Comparison of ENCODE assay signal across 28 cellular contexts in the genomic region with DNA sequence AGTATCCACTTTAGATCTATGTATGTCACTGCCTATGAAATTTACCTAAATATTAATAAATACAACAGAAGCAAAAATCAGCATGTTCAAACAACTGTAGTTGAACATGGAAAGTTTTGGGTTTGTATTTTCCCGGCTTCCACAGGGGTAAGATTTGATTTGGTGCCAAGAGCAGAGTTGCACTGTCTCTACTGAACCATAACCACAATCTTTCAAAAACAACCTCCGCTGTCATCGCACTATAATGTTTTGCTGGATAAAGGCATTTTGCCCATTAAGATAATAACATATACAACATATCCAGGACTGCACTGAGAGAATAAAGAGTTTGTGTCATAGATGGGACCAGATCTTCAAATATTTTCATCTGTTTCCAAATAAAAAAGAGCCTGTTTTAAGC.
DNase-seq lines count a peak whose midpoint lies in the region; TF ChIP-seq lines count a peak whose summit lies in the region.
"Had no signal": no experiment of that assay in that cellular context is flagged by ENCODE, and none has a peak within 500 bp of the region (broad histone marks: within the 10 kb centered on the region; RNA-seq: fewer than 3 reads in every experiment).

No MANE protein-coding gene starts in this region.

- H3K27me3 Mint-ChIP-seq in CD8-positive, alpha-beta memory T cell: no peaks in the 10 kb centered on the region
- H3K27me3 Mint-ChIP-seq: activated CD4-positive, alpha-beta memory T cell treated with anti-CD3 and anti-CD28 coated beads for 36 hours had no signal

- no peaks in the 10 kb centered on the region for H3K27me3 ChIP-seq in CD8-positive, alpha-beta memory T cell (ENCODE audit: insufficient read depth, low read length, poor library complexity, severe bottlenecking)
- H3K27me3 ChIP-seq: left lung, neural progenitor cell, pancreas, suprapubic skin, upper lobe of left lung had no signal

- no peak for TF ChIP-seq EP300 in Ishikawa (IDR thresholded peaks at IDR 0.05; ENCODE audit: borderline replicate concordance)

- no peaks in the 10 kb centered on the region for H3K36me3 Mint-ChIP-seq in CD8-positive, alpha-beta memory T cell
- H3K36me3 Mint-ChIP-seq: activated CD4-positive, alpha-beta memory T cell treated with anti-CD3 and anti-CD28 coated beads for 36 hours; CD4-positive, alpha-beta memory T cell had no signal

- H3K4me3 ChIP-seq in CD8-positive, alpha-beta memory T cell (ENCODE audit: low read length): no peak overlapping the region
- H3K4me3 ChIP-seq: GM12878, left lung, neural progenitor cell, pancreas, suprapubic skin, upper lobe of left lung had no signal

- no peak overlapping the region for H3K27ac Mint-ChIP-seq in CD8-positive, alpha-beta memory T cell
- H3K27ac Mint-ChIP-seq: activated CD4-positive, alpha-beta memory T cell treated with anti-CD3 and anti-CD28 coated beads for 36 hours; activated naive CD8-positive, alpha-beta T cell treated with anti-CD3 and anti-CD28 coated beads, Interleukin-2, amount 50 U/mL, for 24 hours; activated T-cell treated with anti-CD3 and anti-CD28 coated beads, Interleukin-2, amount 50 U/mL, for 72 hours; CD4-positive, alpha-beta memory T cell; neural progenitor cell had no signal

- no peak overlapping the region for H3K4me3 Mint-ChIP-seq in CD8-positive, alpha-beta memory T cell
- H3K4me3 Mint-ChIP-seq: activated CD4-positive, alpha-beta memory T cell treated with anti-CD3 and anti-CD28 coated beads for 36 hours; activated naive CD8-positive, alpha-beta T cell treated with anti-CD3 and anti-CD28 coated beads, Interleukin-2, amount 50 U/mL, for 24 hours; activated T-cell treated with anti-CD3 and anti-CD28 coated beads, Interleukin-2, amount 50 U/mL, for 72 hours; CD4-positive, alpha-beta memory T cell; neural progenitor cell had no signal

- TF ChIP-seq CTCF in GM13976 (IDR thresholded peaks at IDR 0.05; ENCODE audit: borderline replicate concordance, control extremely low read depth, extremely low read depth, insufficient read depth, missing control alignments): no peak

- peaks cover 0 to 14% (median 0%) of the 10 kb centered on the region in 5 donors for H3K9me3 Mint-ChIP-seq in CD8-positive, alpha-beta memory T cell
- H3K9me3 Mint-ChIP-seq: activated CD4-positive, alpha-beta memory T cell treated with anti-CD3 and anti-CD28 coated beads for 36 hours had no signal

- no peaks in the 10 kb centered on the region for H3K9me3 ChIP-seq in CD8-positive, alpha-beta memory T cell (ENCODE audit: low read length)
- H3K9me3 ChIP-seq: left lung, pancreas, suprapubic skin, upper lobe of left lung had no signal

- DNase-seq in ACHN (peak; percentile 58), astrocyte of the hippocampus (ENCODE audit: low read depth, low spot score) (peak; percentile 19), kidney glomerular epithelial cell (lab: John Stamatoyannopoulos, UW) (peak; percentile 80), NCI-H510A treated with DMSO at 0.1 percent for 48 hours (lab: John Stamatoyannopoulos, UW) (no peak), dermis blood vessel endothelial cell (no peak), GM13976 (ENCODE audit: low spot score) (no peak)
- no peak for DNase-seq in CD8-positive, alpha-beta memory T cell
- DNase-seq: activated CD4-positive, alpha-beta memory T cell treated with anti-CD3 and anti-CD28 coated beads for 36 hours; activated naive CD8-positive, alpha-beta T cell treated with anti-CD3 and anti-CD28 coated beads, Interleukin-2, amount 50 U/mL, for 24 hours; activated T-cell treated with anti-CD3 and anti-CD28 coated beads, Interleukin-2, amount 50 U/mL, for 72 hours; CD4-positive, alpha-beta memory T cell; DMS 273 treated with DMSO at 0.1 percent for 48 hours; glutamatergic neuron; left lung; mesenchymal stem cell; NCI-H2107; NCI-H446; NCI-H82; pancreas; retina; stimulated activated CD4-positive, alpha-beta T cell treated with anti-CD3 and anti-CD28 coated beads, Interleukin-1b, Interleukin-23, amount 100 ng/mL, for 48 hours; stimulated activated naive CD4-positive, alpha-beta T cell treated with Interleukin-2 at 50 U/mL for 16 hours; T-helper 1 cell; upper lobe of left lung had no signal

- no peak for TF ChIP-seq RAD21 in Ishikawa (IDR thresholded peaks at IDR 0.05; ENCODE audit: low read depth)

- in situ Hi-C loops in ACHN (cut with HindIII; ENCODE audit: low pct_ligation_motif_present, low pct_unique_long_range_greater_than_20kb, low sequenced_read_pairs) (no loop called here), GM13976 (cut with MboI; ENCODE audit: low sequenced_read_pairs, unreplicated experiment) (no loop called here)

- no peak overlapping the region for H3K27ac ChIP-seq in CD8-positive, alpha-beta memory T cell (ENCODE audit: low read depth, low read length)
- H3K27ac ChIP-seq: left lung, neural progenitor cell, pancreas, suprapubic skin, upper lobe of left lung had no signal

- H3K36me3 ChIP-seq in CD8-positive, alpha-beta memory T cell (ENCODE audit: insufficient read depth, low read length): no peaks in the 10 kb centered on the region
- H3K36me3 ChIP-seq: left lung, neural progenitor cell, pancreas, suprapubic skin, upper lobe of left lung had no signal

- CTCF ChIA-PET in CD8-positive, alpha-beta memory T cell (lab: Charles Lee): interaction anchor here (1.2 kb wide), 1 partner anchor 15 kb away, joined by 3 read pairs; no protein-coding TSS in a partner anchor

- POLR2A ChIA-PET in CD8-positive, alpha-beta memory T cell (lab: Charles Lee): no interaction called here

- H3K4me1 Mint-ChIP-seq in CD8-positive, alpha-beta memory T cell: no peaks in the 10 kb centered on the region
- H3K4me1 Mint-ChIP-seq: activated naive CD8-positive, alpha-beta T cell treated with anti-CD3 and anti-CD28 coated beads, Interleukin-2, amount 50 U/mL, for 24 hours; CD4-positive, alpha-beta memory T cell had no signal

- H3K4me1 ChIP-seq in CD8-positive, alpha-beta memory T cell (ENCODE audit: insufficient read depth, low read length): no peaks in the 10 kb centered on the region
- H3K4me1 ChIP-seq: left lung, suprapubic skin, upper lobe of left lung had no signal

TF ChIP-seq in Ishikawa, 13 proteins besides CTCF, POLR2A, EP300 and RAD21:
- TF ChIP-seq YY1 (IDR thresholded peaks at IDR 0.05; ENCODE audit: low read depth): no peak
- no peak for TF ChIP-seq CREB1 (IDR thresholded peaks at IDR 0.05; ENCODE audit: low read depth)
- TF ChIP-seq, protein P1, sequence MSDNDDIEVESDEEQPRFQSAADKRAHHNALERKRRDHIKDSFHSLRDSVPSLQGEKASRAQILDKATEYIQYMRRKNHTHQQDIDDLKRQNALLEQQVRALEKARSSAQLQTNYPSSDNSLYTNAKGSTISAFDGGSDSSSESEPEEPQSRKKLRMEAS (IDR thresholded peaks at IDR 0.05): no peak
- TF ChIP-seq TCF12 (IDR thresholded peaks at IDR 0.05; ENCODE audit: low read depth): no peak
- TF ChIP-seq NFIC (IDR thresholded peaks at IDR 0.05): peak; percentile 42; the same call in 1 of the 2 replicates
TF ChIP-seq in Ishikawa: peak in this region for 1.

Comparison
In these comparisons a context has a peak if more than half of its experiments do, and no peak if none do; other contexts are left out.
1. DNase-seq: peak in ACHN (single experiment), astrocyte of the hippocampus (single experiment) and kidney glomerular epithelial cell (single experiment); none in NCI-H510A treated with DMSO at 0.1 percent for 48 hours (single experiment), dermis blood vessel endothelial cell (single experiment), GM13976 (single experiment) and CD8-positive, alpha-beta memory T cell (0 of 5).